10 cellular contexts compared by ENCODE assay signal in the genomic region with DNA sequence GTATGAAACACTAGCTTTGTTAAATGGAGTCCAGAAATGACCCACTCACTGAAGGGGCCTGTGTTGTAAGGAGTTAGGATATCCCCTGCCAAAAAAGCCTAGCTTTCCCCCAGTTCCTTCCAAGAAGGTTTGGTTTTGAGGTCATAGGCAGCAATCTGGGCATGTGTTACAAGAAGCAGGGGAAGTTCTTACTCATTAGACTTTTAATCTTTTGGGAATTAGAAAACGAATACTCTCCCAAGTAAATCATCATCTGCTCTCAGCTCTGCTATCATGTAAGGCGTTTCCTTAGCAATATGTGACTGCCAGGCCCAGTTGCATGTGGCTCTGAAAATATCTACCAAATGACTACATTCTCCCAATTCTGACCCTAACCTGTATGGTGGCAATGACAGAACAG. TPM values are rescaled to one million over a fixed set of nuclear protein-coding genes. Genes with fewer than 3 reads are reported as not detected.
DNase-seq lines count a peak whose midpoint lies in the region; ATAC-seq and TF ChIP-seq lines count a peak whose summit lies in the region.
"Had no signal": no experiment of that assay in that cellular context is flagged by ENCODE, and none has a peak within 500 bp of the region (broad histone marks: within the 10 kb centered on the region; RNA-seq: fewer than 3 reads in every experiment).

No MANE protein-coding gene starts in this region.

- no peak for TF ChIP-seq EP300 in sigmoid colon (IDR thresholded peaks at IDR 0.05)

- H3K4me1 ChIP-seq in sigmoid colon (peaks cover 0 to 75% (median 67%) of the 10 kb centered on the region in 4 donors), PC-9 (replicated peaks; ENCODE audit: insufficient read depth) (peaks cover 31% of the 10 kb centered on the region)

- H3K4me2 ChIP-seq in PC-9, result no peak overlapping the region

- DNase-seq in AG10803 (ENCODE audit: low read depth) (peak; percentile 97), MG63 (peak; percentile 70), fibroblast of the aortic adventitia (ENCODE audit: low read depth) (peak; percentile 99), sigmoid colon (peak; percentile 72), PC-9 (no peak), islet precursor cell (no peak), amygdala (lab: John Stamatoyannopoulos, UW) (no peak)
- DNase-seq: NCI-H1694 treated with DMSO at 0.1 percent for 48 hours; NK-92 treated with Interleukin-12 subunit alpha and Interleukin-12 subunit beta, amount 100 ng/mL, for 24 hours had no signal

- 61 to 79% methylated on average over 2 of the region's 2 CpGs for WGBS in sigmoid colon, 2 donors

- CTCF ChIA-PET in PC-9 (lab: Charles Lee), result interaction anchor here (0.5 to 0.6 kb wide), 2 partner anchors 64 to 384 kb away, joined by 4 to 6 read pairs; no protein-coding TSS in a partner anchor

- peak overlapping the region; percentile 16 to 80 (median 54) for H3K27ac ChIP-seq in sigmoid colon
- no peak overlapping the region for H3K27ac ChIP-seq in PC-9

- H2AFZ ChIP-seq in PC-9, result no peak overlapping the region

- POLR2A ChIA-PET in PC-9 (lab: Charles Lee; ENCODE audit: unreplicated experiment), result no interaction called here

- H4K20me1 ChIP-seq in PC-9 (ENCODE audit: insufficient read depth), result no peaks in the 10 kb centered on the region

- H3K9me2 ChIP-seq in PC-9 (ENCODE audit: insufficient read depth), result no peaks in the 10 kb centered on the region

- no peak for ATAC-seq in HG02884 (IDR thresholded peaks at IDR 0.05; ENCODE audit: unreplicated experiment)

- H3K9me3 ChIP-seq in MG63 (peaks cover 2% of the 10 kb centered on the region; the same call in 1 of the 2 replicates), sigmoid colon (no peaks in the 10 kb centered on the region), PC-9 (ENCODE audit: insufficient read depth, low read depth) (no peaks in the 10 kb centered on the region)

- H3K4me3 ChIP-seq in AG10803 (ENCODE audit: low read length) (no peak overlapping the region), MG63 (no peak overlapping the region), fibroblast of the aortic adventitia (ENCODE audit: low read depth, low read length) (no peak overlapping the region), sigmoid colon (no peak overlapping the region), PC-9 (no peak overlapping the region)

- peaks cover 48% of the 10 kb centered on the region for H3K79me2 ChIP-seq in PC-9 (ENCODE audit: low read depth)

- H3K27me3 ChIP-seq in MG63 (no peaks in the 10 kb centered on the region), sigmoid colon (no peaks in the 10 kb centered on the region), PC-9 (ENCODE audit: insufficient read depth, low read depth) (no peaks in the 10 kb centered on the region)

- H3K36me3 ChIP-seq in MG63 (peaks cover 4% of the 10 kb centered on the region; the same call in 1 of the 2 replicates), sigmoid colon (no peaks in the 10 kb centered on the region), PC-9 (ENCODE audit: low read depth) (no peaks in the 10 kb centered on the region)

- no peak for TF ChIP-seq CTCF in AG10803 (conservative IDR thresholded peaks at IDR 0.05; ENCODE audit: low read length)
- no peak for TF ChIP-seq CTCF in fibroblast of the aortic adventitia (IDR thresholded peaks at IDR 0.05; ENCODE audit: insufficient read depth, low read length)
- TF ChIP-seq CTCF in sigmoid colon (IDR thresholded peaks at IDR 0.05), result no peak
- TF ChIP-seq CTCF in PC-9 (conservative IDR thresholded peaks at IDR 0.05), result no peak

- no peak for TF ChIP-seq POLR2A in sigmoid colon (IDR thresholded peaks at IDR 0.05)

- H3F3A ChIP-seq in PC-9 (ENCODE audit: insufficient read depth, low read depth), result peaks cover 23% of the 10 kb centered on the region; the same call in 1 of the 2 replicates

- intact Hi-C loops in sigmoid colon (cut with DNase I) (loop anchor here (5.0 to 10.0 kb wide), 3 partner anchors 43 to 193 kb away; partner anchors contain the start of genes GARS1 and ZNRF2), PC-9 (cut with micrococcal nuclease; ENCODE audit: unreplicated experiment) (loop anchor here (5.0 to 10.0 kb wide), 2 partner anchors 87 to 850 kb away; no protein-coding TSS in a partner anchor)

- BruUV-seq in PC-9 (replicated peaks; lab: Mats Ljungman, UMichigan), result no TSS peak

RNA-seq across cellular contexts. Expression of gene NOD1, which starts 3.7 kb away (rescaled TPM):
- total RNA-seq in MG63 (2014; rRNA removed; shearing (Covaris generic); ENCODE audit: low replicate concordance), result 2.1 and 2.5 TPM in 2 replicates
- total RNA-seq in fibroblast of the aortic adventitia (ENCODE audit: low replicate concordance) (7.5 and 14.8 TPM in 2 replicates), sigmoid colon (10 to 100 TPM in 2 of 4 donors, 1 to 10 TPM in 2; 5.9 to 17.5 (median 9.3) TPM), PC-9 (2021) (16.5 and 20.5 TPM in 2 replicates)
- polyA plus RNA-seq in sigmoid colon, result 10 to 100 TPM in 1 of 3 donors, 1 to 10 TPM in 2; 3.0 to 14.1 (median 3.0) TPM

RNA-seq across cellular contexts. Expression of gene GGCT, which starts 29.7 kb away (rescaled TPM):
- 49.3 and 143 TPM in 2 replicates for total RNA-seq in MG63 (2014; rRNA removed; shearing (Covaris generic); ENCODE audit: low replicate concordance)
- total RNA-seq in fibroblast of the aortic adventitia (ENCODE audit: low replicate concordance) (27.3 and 47.8 TPM in 2 replicates), sigmoid colon (10 to 100 TPM; 18.8 to 40.9 (median 24.1) TPM), PC-9 (2021) (151 and 162 TPM in 2 replicates)
- 10 to 100 TPM; 64.9 to 97.3 (median 87.3) TPM for polyA plus RNA-seq in sigmoid colon

Comparison
In these comparisons a context has a peak if more than half of its experiments do, and no peak if none do; other contexts are left out.
1. DNase-seq: peak in AG10803 (single experiment), MG63 (single experiment), fibroblast of the aortic adventitia (single experiment) and sigmoid colon (single experiment); none in PC-9 (0 of 2), islet precursor cell (single experiment) and amygdala (0 of 56).